Comparison of ENCODE assay signal across 14 cellular contexts in the genomic region with DNA sequence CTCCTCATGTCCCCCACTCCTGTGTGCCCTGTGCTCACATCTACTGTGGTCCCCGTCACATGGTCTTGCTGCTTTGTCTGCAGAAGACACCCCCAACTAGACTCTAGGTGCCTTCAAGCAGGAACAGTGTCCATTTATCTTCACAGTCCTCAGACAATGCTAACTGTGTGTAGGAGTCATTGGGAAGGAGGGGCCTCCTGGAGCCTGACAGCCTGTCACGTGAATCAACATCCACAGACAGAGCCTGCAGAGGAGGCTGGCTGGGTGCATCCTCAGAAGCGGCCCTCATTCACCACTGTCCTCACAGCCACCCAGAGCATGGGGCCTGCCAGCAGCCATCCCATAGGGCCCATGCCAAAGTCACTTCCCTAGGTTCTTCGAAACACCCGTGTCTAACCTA.
"Had no signal": no experiment of that assay in that cellular context is flagged by ENCODE, and none has a peak within 500 bp of the region (broad histone marks: within the 10 kb centered on the region; RNA-seq: fewer than 3 reads in every experiment).

No MANE protein-coding gene starts in this region.

- H3K36me3 ChIP-seq: prostate gland, uterus had no signal

- DNase-seq: activated CD4-positive, alpha-beta T cell treated with anti-CD3 and anti-CD28 coated beads, Interleukin-2, amount 50 U/mL, for 4 hours; activated CD4-positive, CD25-positive, alpha-beta regulatory T cell treated with anti-CD3 and anti-CD28 coated beads, Interleukin-2, amount 50 U/mL, for 72 hours; activated naive CD4-positive, alpha-beta T cell treated with anti-CD3 and anti-CD28 coated beads, Interleukin-2, amount 50 U/mL, for 16 hours; activated T-cell treated with anti-CD3 and anti-CD28 coated beads, Interleukin-2, amount 50 U/mL, for 24 hours; kidney glomerular epithelial cell; mesendoderm; stimulated activated CD4-positive, alpha-beta T cell treated with anti-CD3 and anti-CD28 coated beads, Interleukin-12 subunit alpha, Interleukin-12 subunit beta, amount 100 ng/mL, for 4 hours; stimulated activated CD4-positive, alpha-beta T cell treated with anti-CD3 and anti-CD28 coated beads, Interleukin-2, amount 100 ng/mL, for 24 hours; tibial artery; uterus had no signal

- H3K4me2 ChIP-seq: hepatocyte had no signal

- H3K79me2 ChIP-seq: hepatocyte had no signal

- H3K4me3 ChIP-seq: hepatocyte, prostate gland, tibial artery, uterus had no signal

- ATAC-seq: sciatic nerve; stimulated activated effector memory CD8-positive, alpha-beta T cell treated with anti-CD3 and anti-CD28 coated beads, Interleukin-12 subunit alpha, Interleukin-12 subunit beta, amount 100 ng/mL, for 72 hours had no signal

- H3K9me3 ChIP-seq: prostate gland, uterus had no signal

- H3K4me1 ChIP-seq: prostate gland, tibial artery, uterus had no signal

- H3K27ac ChIP-seq: hepatocyte, prostate gland, tibial artery, uterus had no signal

- H2AFZ ChIP-seq: hepatocyte had no signal

- H3K27me3 ChIP-seq: hepatocyte, tibial artery, uterus had no signal
